ENCODE assay signal across 26 cellular contexts in the genomic region with DNA sequence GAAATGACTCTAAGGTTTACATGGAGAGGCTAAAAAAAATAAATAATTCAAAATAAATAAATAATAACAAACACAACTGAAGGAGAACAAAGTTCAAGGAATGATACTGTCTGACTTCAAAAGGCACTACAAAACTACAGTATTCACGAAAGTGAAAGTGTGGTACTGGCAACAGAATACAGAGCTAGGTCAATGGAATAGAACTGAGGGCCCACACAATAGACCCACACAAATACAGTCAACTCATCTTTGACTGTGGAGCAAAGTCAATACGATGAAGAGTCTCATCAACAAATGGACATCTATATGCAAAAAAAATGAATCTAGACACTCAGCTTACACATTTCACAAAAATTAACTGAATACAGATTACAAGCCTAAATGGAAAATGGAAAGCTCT.
DNase-seq lines count a peak whose midpoint lies in the region; ATAC-seq and TF ChIP-seq lines count a peak whose summit lies in the region.
"Had no signal": no experiment of that assay in that cellular context is flagged by ENCODE, and none has a peak within 500 bp of the region (broad histone marks: within the 10 kb centered on the region; RNA-seq: fewer than 3 reads in every experiment).

No MANE protein-coding gene starts in this region.

- H3K36me3 ChIP-seq in vagina (no peaks in the 10 kb centered on the region), PC-3 (ENCODE audit: low read depth, low read length) (no peaks in the 10 kb centered on the region)
- H3K36me3 ChIP-seq: adrenal gland, BE2C, brain microvascular endothelial cell, upper lobe of right lung had no signal

- H3K9me2 ChIP-seq in PC-3 (replicated peaks; ENCODE audit: low read length): no peaks in the 10 kb centered on the region

- no peak overlapping the region for H3K4me2 ChIP-seq in PC-3 (ENCODE audit: low read length)
- H3K4me2 ChIP-seq: A549 had no signal

- peaks cover 52 to 61% of the 10 kb centered on the region in 2 donors for H3K4me1 Mint-ChIP-seq in natural killer cell
- peaks cover 30 to 39% of the 10 kb centered on the region in 2 donors for H3K4me1 Mint-ChIP-seq in natural killer cell treated with Interleukin-12 subunit alpha and Interleukin-12 subunit beta and Interleukin-15 and Interleukin-18, amount 100 ng/mL, for 72 hours (ENCODE audit: low read depth in 2 of 2)
- H3K4me1 Mint-ChIP-seq in activated naive CD8-positive, alpha-beta T cell treated with anti-CD3 and anti-CD28 coated beads, Interleukin-2, amount 10 ng/mL, durations not matched to agents 7 days and 5 days: peaks cover 11% of the 10 kb centered on the region

- no peaks in the 10 kb centered on the region for H3K36me3 Mint-ChIP-seq in natural killer cell
- peaks cover 6% of the 10 kb centered on the region for H3K36me3 Mint-ChIP-seq in natural killer cell treated with Interleukin-12 subunit alpha and Interleukin-12 subunit beta and Interleukin-15 and Interleukin-18, amount 100 ng/mL, for 72 hours
- H3K36me3 Mint-ChIP-seq in activated naive CD8-positive, alpha-beta T cell treated with anti-CD3 and anti-CD28 coated beads, Interleukin-2, amount 10 ng/mL, durations not matched to agents 7 days and 5 days: peaks cover 21% of the 10 kb centered on the region

- peaks cover 87% of the 10 kb centered on the region for H3K79me2 ChIP-seq in PC-3 (ENCODE audit: low read length)

- DNase-seq in natural killer cell: no peak
- no peak for DNase-seq in natural killer cell treated with Interleukin-12 subunit alpha and Interleukin-12 subunit beta and Interleukin-15 and Interleukin-18, amount 100 ng/mL, for 72 hours (ENCODE audit: low spot score)
- DNase-seq in activated naive CD8-positive, alpha-beta T cell treated with anti-CD3 and anti-CD28 coated beads, Interleukin-2, amount 10 ng/mL, durations not matched to agents 7 days and 5 days: no peak
- no peak for DNase-seq in vagina (ENCODE audit: extremely low spot score in 2 of 2)
- DNase-seq in RWPE1 (ENCODE audit: low spot score): no peak
- no peak for DNase-seq in PC-3
- DNase-seq: activated CD4-positive, alpha-beta T cell treated with anti-CD3 and anti-CD28 coated beads, Interleukin-2, amount 50 U/mL, for 1 hour; activated CD8-positive, alpha-beta memory T cell treated with anti-CD3 and anti-CD28 coated beads, Interleukin-2, amount 50 U/mL, for 4 hours; adrenal gland; BE2C; brain microvascular endothelial cell; DMS53; effector CD4-positive, alpha-beta T cell; GDM1; head of caudate nucleus; mesendoderm; NCI-H1930; NCI-H526 treated with DMSO at 0.1 percent for 48 hours; small intestine; stimulated activated CD4-positive, alpha-beta T cell treated with anti-CD3 and anti-CD28 coated beads, Interleukin-2, amount 100 ng/mL, for 24 hours; upper lobe of right lung had no signal

- BruUV-seq in PC-3 (replicated peaks; lab: Mats Ljungman, UMichigan): no TSS peak

- H3K9ac ChIP-seq in PC-3 (ENCODE audit: low read length): no peak overlapping the region

- H3K4me3 ChIP-seq in vagina: no peak overlapping the region
- H3K4me3 ChIP-seq in PC-3 (ENCODE audit: low read length): no peak overlapping the region
- H3K4me3 ChIP-seq: A549, adrenal gland, upper lobe of right lung had no signal

- POLR2A ChIA-PET in activated naive CD8-positive, alpha-beta T cell treated with anti-CD3 and anti-CD28 coated beads, Interleukin-2, amount 10 ng/mL, durations not matched to agents 7 days and 5 days (lab: Charles Lee): no interaction called here
- POLR2A ChIA-PET in RWPE1 (lab: Yijun Ruan, JAX; ENCODE audit: low non-redundant PET): no interaction called here
- POLR2A ChIA-PET in PC-3 (lab: Charles Lee; ENCODE audit: unreplicated experiment): no interaction called here

- no peaks in the 10 kb centered on the region for H3K27me3 ChIP-seq in vagina
- H3K27me3 ChIP-seq in PC-3 (ENCODE audit: low read length): no peaks in the 10 kb centered on the region
- H3K27me3 ChIP-seq: adrenal gland, BE2C, brain microvascular endothelial cell, upper lobe of right lung had no signal

- H4K20me1 ChIP-seq in PC-3 (ENCODE audit: low read length): peaks cover 9% of the 10 kb centered on the region; the same call in 1 of the 2 replicates

- H3K9me3 ChIP-seq in vagina: peaks cover 13% of the 10 kb centered on the region
- no peaks in the 10 kb centered on the region for H3K9me3 ChIP-seq in PC-3 (ENCODE audit: low read length)
- H3K9me3 ChIP-seq: BE2C, upper lobe of right lung had no signal

- H3K4me1 ChIP-seq in vagina (peaks cover 6% of the 10 kb centered on the region), PC-3 (ENCODE audit: insufficient read depth, low read length) (no peaks in the 10 kb centered on the region)
- H3K4me1 ChIP-seq: A549, adrenal gland, BE2C, upper lobe of right lung had no signal

- CTCF ChIA-PET in RWPE1 (lab: Yijun Ruan, JAX): interaction anchor here (1.0 to 1.3 kb wide), 2 partner anchors 19 to 23 kb away, joined by 3 read pairs; no protein-coding TSS in a partner anchor
- CTCF ChIA-PET in PC-3 (lab: Charles Lee): no interaction called here

- intact Hi-C loops in natural killer cell (cut with micrococcal nuclease): no loop called here
- intact Hi-C loops in vagina (cut with DNase I): no loop called here
- intact Hi-C loops in PC-3 (cut with micrococcal nuclease): no loop called here

- ATAC-seq in natural killer cell: no peak
- ATAC-seq in natural killer cell treated with Interleukin-12 subunit alpha and Interleukin-12 subunit beta and Interleukin-15 and Interleukin-18, amount 100 ng/mL, for 72 hours: no peak
- peak; percentile 51 for ATAC-seq in HG03025 (IDR thresholded peaks at IDR 0.05; ENCODE audit: low FRiP score, unreplicated experiment)
- peak; percentile 68 for ATAC-seq in activated naive CD8-positive, alpha-beta T cell treated with anti-CD3 and anti-CD28 coated beads, Interleukin-2, amount 10 ng/mL, durations not matched to agents 7 days and 5 days (ENCODE audit: low read depth)
- no peak for ATAC-seq in PC-3
- no peak for ATAC-seq in HG02885 (IDR thresholded peaks at IDR 0.05; ENCODE audit: poor library complexity, unreplicated experiment)
- ATAC-seq: A549, SK-N-SH treated with all-trans-retinoic acid at 6 μM for 48 hours, upper lobe of right lung had no signal

- no peak overlapping the region for H3K4me3 Mint-ChIP-seq in natural killer cell
- H3K4me3 Mint-ChIP-seq in natural killer cell treated with Interleukin-12 subunit alpha and Interleukin-12 subunit beta and Interleukin-15 and Interleukin-18, amount 100 ng/mL, for 72 hours: no peak overlapping the region
- peak overlapping the region; percentile 37 for H3K4me3 Mint-ChIP-seq in activated naive CD8-positive, alpha-beta T cell treated with anti-CD3 and anti-CD28 coated beads, Interleukin-2, amount 10 ng/mL, durations not matched to agents 7 days and 5 days

- H3K27ac ChIP-seq in vagina: no peak overlapping the region
- no peak overlapping the region for H3K27ac ChIP-seq in RWPE1
- no peak overlapping the region for H3K27ac ChIP-seq in PC-3 (ENCODE audit: low read length)
- H3K27ac ChIP-seq: A549, adrenal gland, brain microvascular endothelial cell, upper lobe of right lung, VCaP had no signal

- TF ChIP-seq POLR2A in vagina (IDR thresholded peaks at IDR 0.05): no peak

- H2AFZ ChIP-seq in PC-3 (ENCODE audit: low read length): no peak overlapping the region

- no peaks in the 10 kb centered on the region for H3K27me3 Mint-ChIP-seq in natural killer cell (ENCODE audit: low read depth in 2 of 2)
- no peaks in the 10 kb centered on the region for H3K27me3 Mint-ChIP-seq in natural killer cell treated with Interleukin-12 subunit alpha and Interleukin-12 subunit beta and Interleukin-15 and Interleukin-18, amount 100 ng/mL, for 72 hours
- no peaks in the 10 kb centered on the region for H3K27me3 Mint-ChIP-seq in activated naive CD8-positive, alpha-beta T cell treated with anti-CD3 and anti-CD28 coated beads, Interleukin-2, amount 10 ng/mL, durations not matched to agents 7 days and 5 days

- TF ChIP-seq CTCF in natural killer cell (IDR thresholded peaks at IDR 0.05) (no peak), vagina (IDR thresholded peaks at IDR 0.05) (no peak), RWPE1 (conservative IDR thresholded peaks at IDR 0.05; ENCODE audit: low read depth) (no peak), PC-3 (conservative IDR thresholded peaks at IDR 0.05; ENCODE audit: low read depth, low read length) (no peak)

- H3K27ac Mint-ChIP-seq in natural killer cell: peak overlapping the region; percentile 8 to 33
- no peak overlapping the region for H3K27ac Mint-ChIP-seq in natural killer cell treated with Interleukin-12 subunit alpha and Interleukin-12 subunit beta and Interleukin-15 and Interleukin-18, amount 100 ng/mL, for 72 hours
- peak overlapping the region; percentile 24 for H3K27ac Mint-ChIP-seq in activated naive CD8-positive, alpha-beta T cell treated with anti-CD3 and anti-CD28 coated beads, Interleukin-2, amount 10 ng/mL, durations not matched to agents 7 days and 5 days

- peaks cover 0 to 3% of the 10 kb centered on the region in 2 donors for H3K9me3 Mint-ChIP-seq in natural killer cell
- H3K9me3 Mint-ChIP-seq in natural killer cell treated with Interleukin-12 subunit alpha and Interleukin-12 subunit beta and Interleukin-15 and Interleukin-18, amount 100 ng/mL, for 72 hours: no peaks in the 10 kb centered on the region
- H3K9me3 Mint-ChIP-seq in activated naive CD8-positive, alpha-beta T cell treated with anti-CD3 and anti-CD28 coated beads, Interleukin-2, amount 10 ng/mL, durations not matched to agents 7 days and 5 days: peaks cover 2% of the 10 kb centered on the region

- no peaks in the 10 kb centered on the region for H3F3A ChIP-seq in PC-3 (ENCODE audit: low read length, unreplicated experiment)

Comparison
In these comparisons a context has a peak if more than half of its experiments do, and no peak if none do; other contexts are left out.
1. H3K27ac Mint-ChIP-seq: peak in natural killer cell (2 of 2) and activated naive CD8-positive, alpha-beta T cell treated with anti-CD3 and anti-CD28 coated beads, Interleukin-2, amount 10 ng/mL, durations not matched to agents 7 days and 5 days (single experiment); none in natural killer cell treated with Interleukin-12 subunit alpha and Interleukin-12 subunit beta and Interleukin-15 and Interleukin-18, amount 100 ng/mL, for 72 hours (0 of 2).
2. ATAC-seq: peak in HG03025 (single experiment) and activated naive CD8-positive, alpha-beta T cell treated with anti-CD3 and anti-CD28 coated beads, Interleukin-2, amount 10 ng/mL, durations not matched to agents 7 days and 5 days (single experiment); none in natural killer cell (0 of 3), natural killer cell treated with Interleukin-12 subunit alpha and Interleukin-12 subunit beta and Interleukin-15 and Interleukin-18, amount 100 ng/mL, for 72 hours (0 of 2), PC-3 (single experiment) and HG02885 (single experiment).